ENCODE assay signal across 2 cellular contexts in the genomic region with DNA sequence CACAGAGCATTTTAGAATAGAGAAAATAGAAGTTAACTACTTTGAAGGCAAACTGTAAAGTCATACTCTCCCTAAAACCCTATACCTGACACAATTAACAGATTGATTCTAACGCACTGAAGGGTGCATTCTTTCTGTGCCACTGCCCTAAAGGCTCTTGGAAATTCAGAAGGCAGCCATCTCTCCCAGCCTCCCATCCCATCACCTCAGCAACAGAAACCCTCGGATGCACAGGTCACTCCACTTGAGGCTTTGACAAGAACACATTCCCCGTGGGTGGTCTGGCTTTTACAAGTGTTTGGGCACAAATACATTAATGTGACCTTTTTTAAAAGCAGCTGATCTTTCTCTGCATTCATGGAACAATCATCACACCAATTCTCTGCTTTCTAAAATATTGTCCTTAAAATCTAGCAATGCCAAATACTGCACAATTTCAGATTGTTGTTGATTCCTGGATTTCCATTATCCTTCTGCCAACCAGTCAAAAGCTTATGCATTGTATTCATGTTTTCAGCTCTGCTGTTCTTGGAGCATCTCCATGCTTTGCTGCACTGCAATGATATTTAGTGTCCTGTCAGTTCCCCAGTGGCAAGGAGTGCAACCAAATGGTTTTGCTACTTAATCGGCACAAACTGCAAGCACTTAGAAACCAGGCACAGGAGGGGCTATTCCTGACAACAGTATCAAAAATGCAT.
TF ChIP-seq lines count a peak whose summit lies in the region.

No MANE protein-coding gene starts in this region.

TF ChIP-seq in SK-N-SH, 30 proteins besides CTCF, POLR2A, EP300 and RAD21 (continued from another document):
- TF ChIP-seq, protein P1, sequence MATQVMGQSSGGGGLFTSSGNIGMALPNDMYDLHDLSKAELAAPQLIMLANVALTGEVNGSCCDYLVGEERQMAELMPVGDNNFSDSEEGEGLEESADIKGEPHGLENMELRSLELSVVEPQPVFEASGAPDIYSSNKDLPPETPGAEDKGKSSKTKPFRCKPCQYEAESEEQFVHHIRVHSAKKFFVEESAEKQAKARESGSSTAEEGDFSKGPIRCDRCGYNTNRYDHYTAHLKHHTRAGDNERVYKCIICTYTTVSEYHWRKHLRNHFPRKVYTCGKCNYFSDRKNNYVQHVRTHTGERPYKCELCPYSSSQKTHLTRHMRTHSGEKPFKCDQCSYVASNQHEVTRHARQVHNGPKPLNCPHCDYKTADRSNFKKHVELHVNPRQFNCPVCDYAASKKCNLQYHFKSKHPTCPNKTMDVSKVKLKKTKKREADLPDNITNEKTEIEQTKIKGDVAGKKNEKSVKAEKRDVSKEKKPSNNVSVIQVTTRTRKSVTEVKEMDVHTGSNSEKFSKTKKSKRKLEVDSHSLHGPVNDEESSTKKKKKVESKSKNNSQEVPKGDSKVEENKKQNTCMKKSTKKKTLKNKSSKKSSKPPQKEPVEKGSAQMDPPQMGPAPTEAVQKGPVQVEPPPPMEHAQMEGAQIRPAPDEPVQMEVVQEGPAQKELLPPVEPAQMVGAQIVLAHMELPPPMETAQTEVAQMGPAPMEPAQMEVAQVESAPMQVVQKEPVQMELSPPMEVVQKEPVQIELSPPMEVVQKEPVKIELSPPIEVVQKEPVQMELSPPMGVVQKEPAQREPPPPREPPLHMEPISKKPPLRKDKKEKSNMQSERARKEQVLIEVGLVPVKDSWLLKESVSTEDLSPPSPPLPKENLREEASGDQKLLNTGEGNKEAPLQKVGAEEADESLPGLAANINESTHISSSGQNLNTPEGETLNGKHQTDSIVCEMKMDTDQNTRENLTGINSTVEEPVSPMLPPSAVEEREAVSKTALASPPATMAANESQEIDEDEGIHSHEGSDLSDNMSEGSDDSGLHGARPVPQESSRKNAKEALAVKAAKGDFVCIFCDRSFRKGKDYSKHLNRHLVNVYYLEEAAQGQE (IDR thresholded peaks at IDR 0.05; ENCODE audit: low read depth, low read length): no peak
- no peak for TF ChIP-seq NRF1 (IDR thresholded peaks at IDR 0.05; ENCODE audit: low read depth, low read length)
- no peak for TF ChIP-seq JUND (IDR thresholded peaks at IDR 0.05)
- TF ChIP-seq PBX3 (IDR thresholded peaks at IDR 0.05): no peak
- no peak for TF ChIP-seq SIN3A (IDR thresholded peaks at IDR 0.05; ENCODE audit: borderline replicate concordance, low read depth, low read length)
- TF ChIP-seq, protein P2, sequence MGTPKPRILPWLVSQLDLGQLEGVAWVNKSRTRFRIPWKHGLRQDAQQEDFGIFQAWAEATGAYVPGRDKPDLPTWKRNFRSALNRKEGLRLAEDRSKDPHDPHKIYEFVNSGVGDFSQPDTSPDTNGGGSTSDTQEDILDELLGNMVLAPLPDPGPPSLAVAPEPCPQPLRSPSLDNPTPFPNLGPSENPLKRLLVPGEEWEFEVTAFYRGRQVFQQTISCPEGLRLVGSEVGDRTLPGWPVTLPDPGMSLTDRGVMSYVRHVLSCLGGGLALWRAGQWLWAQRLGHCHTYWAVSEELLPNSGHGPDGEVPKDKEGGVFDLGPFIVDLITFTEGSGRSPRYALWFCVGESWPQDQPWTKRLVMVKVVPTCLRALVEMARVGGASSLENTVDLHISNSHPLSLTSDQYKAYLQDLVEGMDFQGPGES (IDR thresholded peaks at IDR 0.05; ENCODE audit: low read depth, low read length): no peak
TF ChIP-seq in SK-N-SH: peak in this region for 0.

TF ChIP-seq in SK-N-SH treated with all-trans-retinoic acid at 6 μM for 48 hours, 23 proteins besides CTCF, POLR2A, EP300 and RAD21 (continued from another document):
- TF ChIP-seq, protein P3, sequence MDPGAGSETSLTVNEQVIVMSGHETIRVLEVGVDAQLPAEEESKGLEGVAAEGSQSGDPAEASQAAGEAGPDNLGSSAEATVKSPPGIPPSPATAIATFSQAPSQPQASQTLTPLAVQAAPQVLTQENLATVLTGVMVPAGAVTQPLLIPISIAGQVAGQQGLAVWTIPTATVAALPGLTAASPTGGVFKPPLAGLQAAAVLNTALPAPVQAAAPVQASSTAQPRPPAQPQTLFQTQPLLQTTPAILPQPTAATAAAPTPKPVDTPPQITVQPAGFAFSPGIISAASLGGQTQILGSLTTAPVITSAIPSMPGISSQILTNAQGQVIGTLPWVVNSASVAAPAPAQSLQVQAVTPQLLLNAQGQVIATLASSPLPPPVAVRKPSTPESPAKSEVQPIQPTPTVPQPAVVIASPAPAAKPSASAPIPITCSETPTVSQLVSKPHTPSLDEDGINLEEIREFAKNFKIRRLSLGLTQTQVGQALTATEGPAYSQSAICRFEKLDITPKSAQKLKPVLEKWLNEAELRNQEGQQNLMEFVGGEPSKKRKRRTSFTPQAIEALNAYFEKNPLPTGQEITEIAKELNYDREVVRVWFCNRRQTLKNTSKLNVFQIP (CRISPR knock-in tag; IDR thresholded peaks at IDR 0.05; ENCODE audit: borderline replicate concordance, low read depth): no peak
- TF ChIP-seq GLIS3 (CRISPR knock-in tag; IDR thresholded peaks at IDR 0.05) (no peak), ZC3H10 (CRISPR knock-in tag; IDR thresholded peaks at IDR 0.05) (no peak), TOX (CRISPR knock-in tag; IDR thresholded peaks at IDR 0.05; ENCODE audit: borderline replicate concordance) (no peak)
